ENCODE assay signal across 33 cellular contexts in the genomic region with DNA sequence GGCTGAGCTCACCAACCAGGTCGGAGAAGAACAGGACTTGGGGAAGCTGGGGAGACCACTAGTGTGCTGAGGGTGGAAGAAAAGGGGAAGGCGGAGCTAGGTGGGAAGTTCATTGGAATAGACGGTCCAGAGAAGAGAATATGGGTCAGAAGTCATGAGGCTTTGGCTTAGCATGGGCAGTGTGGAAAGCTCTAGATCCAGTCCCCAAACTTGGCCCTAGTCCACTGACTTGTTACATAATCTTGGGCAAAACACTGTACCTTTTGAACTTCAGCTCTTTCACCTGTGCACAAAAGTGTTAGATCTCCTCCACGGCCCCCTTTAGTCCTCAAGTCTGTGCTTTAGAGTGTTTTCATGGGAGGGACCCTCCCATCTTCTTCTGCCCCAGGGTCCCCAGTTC. TPM values are rescaled to one million over a fixed set of nuclear protein-coding genes. Genes with fewer than 3 reads are reported as not detected.
"Had no signal": no experiment of that assay in that cellular context is flagged by ENCODE, and none has a peak within 500 bp of the region (broad histone marks: within the 10 kb centered on the region; RNA-seq: fewer than 3 reads in every experiment).

No MANE protein-coding gene starts in this region.

- H3K4me2 ChIP-seq: neural progenitor cell, smooth muscle cell had no signal

- H3K9ac ChIP-seq: neural progenitor cell, parathyroid adenoma had no signal

- H3K4me1 Mint-ChIP-seq: naive B cell; naive thymus-derived CD8-positive, alpha-beta T cell; stimulated activated memory B cell treated with anti-CD40 and anti-IgM and Interleukin-4, amounts not matched to agents 10 μg/mL and 1 μg/mL and 100 μg/mL, for 72 hours; stimulated activated naive CD8-positive, alpha-beta T cell treated with anti-CD3 and anti-CD28 coated beads, Interleukin-15, amount 100 ng/mL, for 72 hours had no signal

- H3K27me3 ChIP-seq: neural progenitor cell, ovary, testis, tibial artery, vagina had no signal

- H3K27me3 Mint-ChIP-seq: stimulated activated naive CD8-positive, alpha-beta T cell treated with anti-CD3 and anti-CD28 coated beads, Interleukin-15, amount 100 ng/mL, for 72 hours had no signal

- DNase-seq: naive B cell; naive thymus-derived CD8-positive, alpha-beta T cell; nucleus accumbens; ovary; posterior cingulate gyrus; psoas muscle; right cardiac atrium; spleen; stimulated activated CD4-positive, alpha-beta T cell treated with anti-CD3 and anti-CD28 coated beads, Interleukin-12 subunit alpha, Interleukin-12 subunit beta, amount 100 ng/mL, for 4 hours; stimulated activated CD4-positive, alpha-beta T cell treated with anti-CD3 and anti-CD28 coated beads, Interleukin-1b, Interleukin-23, amount 100 ng/mL, for 48 hours; stimulated activated CD4-positive, alpha-beta T cell treated with anti-CD3 and anti-CD28 coated beads, Interleukin-4, amount 100 ng/mL, for 1 hour; stimulated activated CD4-positive, alpha-beta T cell treated with anti-CD3 and anti-CD28 coated beads, Interleukin-4, amount 100 ng/mL, for 4 hours; stimulated activated CD8-positive, alpha-beta memory T cell treated with anti-CD3 and anti-CD28 coated beads, Interleukin-4, amount 100 ng/mL, for 48 hours; stimulated activated naive CD4-positive, alpha-beta T cell; stimulated activated naive CD8-positive, alpha-beta T cell treated with anti-CD3 and anti-CD28 coated beads, Interleukin-15, amount 100 ng/mL, for 72 hours; stimulated activated naive CD8-positive, alpha-beta T cell treated with anti-CD3 and anti-CD28 coated beads, Interleukin-15, Interleukin-2, amounts not matched to agents 100 U/mL and 50 U/mL, for 24 hours; substantia nigra; testis; tibial artery; transverse colon had no signal

- H2AFZ ChIP-seq: neural progenitor cell had no signal

- H3K4me3 Mint-ChIP-seq: naive B cell; naive thymus-derived CD8-positive, alpha-beta T cell; natural killer cell treated with Interleukin-12 subunit alpha and Interleukin-12 subunit beta and Interleukin-15 and Interleukin-18, amount 100 ng/mL, for 72 hours; neural progenitor cell; stimulated activated memory B cell treated with anti-CD40 and anti-IgM and Interleukin-4, amounts not matched to agents 10 μg/mL and 1 μg/mL and 100 μg/mL, for 72 hours; stimulated activated naive CD8-positive, alpha-beta T cell treated with anti-CD3 and anti-CD28 coated beads, Interleukin-15, amount 100 ng/mL, for 72 hours; type B pancreatic cell had no signal

- ATAC-seq: naive thymus-derived CD8-positive, alpha-beta T cell; natural killer cell treated with Interleukin-12 subunit alpha and Interleukin-12 subunit beta and Interleukin-15 and Interleukin-18, amount 100 ng/mL, for 72 hours; psoas muscle; right cardiac atrium; sciatic nerve; stimulated activated naive CD8-positive, alpha-beta T cell treated with anti-CD3 and anti-CD28 coated beads, Interleukin-15, amount 100 ng/mL, for 72 hours; stimulated activated naive CD8-positive, alpha-beta T cell treated with anti-CD3 and anti-CD28 coated beads, Interleukin-15, Interleukin-2, amounts not matched to agents 100 U/mL and 50 U/mL, for 24 hours had no signal

- H3K4me1 ChIP-seq: neural progenitor cell, psoas muscle, spleen, suprapubic skin, testis, tibial artery, transverse colon, vagina had no signal

- H3K27ac Mint-ChIP-seq: naive B cell; naive thymus-derived CD8-positive, alpha-beta T cell; natural killer cell treated with Interleukin-12 subunit alpha and Interleukin-12 subunit beta and Interleukin-15 and Interleukin-18, amount 100 ng/mL, for 72 hours; neural progenitor cell; progenitor cell of endocrine pancreas; stimulated activated memory B cell treated with anti-CD40 and anti-IgM and Interleukin-4, amounts not matched to agents 10 μg/mL and 1 μg/mL and 100 μg/mL, for 72 hours; type B pancreatic cell had no signal

- H3K27ac ChIP-seq: neural progenitor cell, neutrophil, ovary, parathyroid adenoma, psoas muscle, skin epidermis, spleen, suprapubic skin, testis, tibial artery, transverse colon, vagina had no signal

- FAIRE-seq: urothelium cell line had no signal

- H3K36me3 Mint-ChIP-seq: naive B cell; naive thymus-derived CD8-positive, alpha-beta T cell; natural killer cell treated with Interleukin-12 subunit alpha and Interleukin-12 subunit beta and Interleukin-15 and Interleukin-18, amount 100 ng/mL, for 72 hours; neural progenitor cell; stimulated activated memory B cell treated with anti-CD40 and anti-IgM and Interleukin-4, amounts not matched to agents 10 μg/mL and 1 μg/mL and 100 μg/mL, for 72 hours; type B pancreatic cell had no signal

- H3K79me2 ChIP-seq: parathyroid adenoma had no signal

- H3K36me3 ChIP-seq: neural progenitor cell, neutrophil, ovary, spleen, suprapubic skin, tibial artery, transverse colon, vagina had no signal

- H3K4me3 ChIP-seq: neural progenitor cell, ovary, psoas muscle, skin epidermis, smooth muscle cell, spleen, suprapubic skin, testis, tibial artery, transverse colon, vagina had no signal

- H3K9me3 Mint-ChIP-seq: naive thymus-derived CD8-positive, alpha-beta T cell; natural killer cell treated with Interleukin-12 subunit alpha and Interleukin-12 subunit beta and Interleukin-15 and Interleukin-18, amount 100 ng/mL, for 72 hours; neural progenitor cell; stimulated activated memory B cell treated with anti-CD40 and anti-IgM and Interleukin-4, amounts not matched to agents 10 μg/mL and 1 μg/mL and 100 μg/mL, for 72 hours; stimulated activated naive CD8-positive, alpha-beta T cell treated with anti-CD3 and anti-CD28 coated beads, Interleukin-15, amount 100 ng/mL, for 72 hours; type B pancreatic cell had no signal

- H3K9me3 ChIP-seq: neutrophil, ovary, psoas muscle, spleen, suprapubic skin, testis, tibial artery, transverse colon, vagina had no signal

RNA-seq across cellular contexts. Expression of gene GCKR, which starts 10.7 kb away (rescaled TPM):
- total RNA-seq: naive thymus-derived CD8-positive, alpha-beta T cell; natural killer cell treated with Interleukin-12 subunit alpha and Interleukin-12 subunit beta and Interleukin-15 and Interleukin-18, amount 100 ng/mL, for 72 hours; smooth muscle cell; transverse colon had no signal
- polyA plus RNA-seq: naive thymus-derived CD8-positive, alpha-beta T cell had no signal

RNA-seq across cellular contexts. Expression of gene FNDC4, which starts 12.3 kb away (rescaled TPM):
- total RNA-seq: naive thymus-derived CD8-positive, alpha-beta T cell; natural killer cell treated with Interleukin-12 subunit alpha and Interleukin-12 subunit beta and Interleukin-15 and Interleukin-18, amount 100 ng/mL, for 72 hours had no signal
